In the genomic region with DNA sequence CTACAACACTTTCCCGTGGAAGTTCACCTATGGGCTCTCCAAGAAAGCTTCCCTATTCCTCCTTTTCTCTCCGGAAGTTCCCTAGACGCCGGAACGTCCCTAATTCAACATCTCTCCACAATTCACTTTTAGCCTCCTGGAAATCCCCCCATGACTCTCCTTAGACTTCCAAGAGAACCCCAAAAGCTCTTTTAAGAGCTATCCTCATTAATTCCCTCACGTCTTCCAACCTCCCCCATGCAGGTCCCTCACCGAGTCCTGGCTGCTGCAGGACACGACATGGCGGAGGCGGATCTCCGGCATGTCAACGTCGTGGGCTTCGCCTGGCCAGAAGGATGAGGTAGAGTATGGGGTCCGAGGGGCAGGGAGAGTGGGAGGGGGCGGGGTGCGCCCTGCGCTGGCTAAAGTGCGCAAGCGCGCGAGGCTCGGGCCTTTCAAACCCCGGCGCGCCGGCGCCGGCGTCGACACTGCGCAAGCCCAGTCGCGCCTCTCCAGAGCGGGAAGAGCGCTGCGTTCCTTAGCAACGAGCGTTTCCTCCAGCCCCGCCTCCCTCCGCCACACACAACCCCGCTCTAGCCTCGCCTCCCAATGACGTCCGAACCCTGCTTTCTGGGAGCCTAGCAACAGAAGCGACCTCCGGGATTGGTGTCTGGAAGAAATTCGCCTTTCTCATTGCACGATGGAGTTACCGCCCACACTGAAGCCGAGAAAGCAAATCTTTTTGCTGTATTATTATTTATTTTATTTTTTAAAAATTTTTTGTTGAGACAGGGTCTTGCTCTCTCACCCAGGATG, we compare ENCODE assay signal across 8 cellular contexts. TPM values are rescaled to one million over a fixed set of nuclear protein-coding genes. Genes with fewer than 3 reads are reported as not detected.
DNase-seq lines count a peak whose midpoint lies in the region; ATAC-seq and TF ChIP-seq lines count a peak whose summit lies in the region.

PINLYP (plus strand) TSS at position 646 of the 795 bp plus-strand sequence. CDS start 1,391 bp downstream, outside the sequence.
XRCC1 (minus strand) TSS at position 372 of the 795 bp plus-strand sequence; CDS start at position 303, 69 bp downstream.

- DNase-seq in HAP-1 (ENCODE audit: low spot score in 2 of 2) = peak; percentile 95 to 99
- DNase-seq in MM.1S = peak; percentile 99
- peak; percentile 82 for DNase-seq in SIG-M5 (lab: John Stamatoyannopoulos, UW)
- peak; percentile 93 for DNase-seq in activated gamma-delta T cell treated with anti-CD3 and anti-CD28 coated beads, Interleukin-2, amount 50 U/mL, for 16 hours (ENCODE audit: low read depth)
- peak; percentile 94 to 97 for DNase-seq in foreskin keratinocyte
- peak; percentile 99 for DNase-seq in neural progenitor cell (ENCODE audit: low spot score)
- peak; percentile 99 for DNase-seq in stromal cell of bone marrow (ENCODE audit: low read depth)

- peaks cover 16% of the 10 kb centered on the region for H3K36me3 Mint-ChIP-seq in neural progenitor cell

- peaks cover 2% of the 10 kb centered on the region for H3K9me3 Mint-ChIP-seq in neural progenitor cell

- peak; percentile 95 for ATAC-seq in foreskin keratinocyte

- peaks cover 46% of the 10 kb centered on the region for H3K4me1 Mint-ChIP-seq in neural progenitor cell

- H3K79me2 ChIP-seq in MM.1S (ENCODE audit: low read length) = peaks cover 16% of the 10 kb centered on the region
- peaks cover 51% of the 10 kb centered on the region for H3K79me2 ChIP-seq in neural progenitor cell (ENCODE audit: low read depth)

- H3K9ac ChIP-seq in ES-I3 (ENCODE audit: low read depth, low read length) (peak within 1 kb of the TSS; percentile 98), MM.1S (ENCODE audit: low read length) (peak within 1 kb of the TSS; percentile 97), neural progenitor cell (peak within 1 kb of the TSS; percentile 87)

- peak within 1 kb of the TSS; percentile 98 for H3K27ac Mint-ChIP-seq in neural progenitor cell

- H3K4me3 Mint-ChIP-seq in neural progenitor cell = peak within 1 kb of the TSS; percentile 94

- H3K4me3 ChIP-seq in HAP-1 = peak within 1 kb of the TSS; percentile 82
- H3K4me3 ChIP-seq in MM.1S (ENCODE audit: low read length) = peak within 1 kb of the TSS; percentile 100
- peak within 1 kb of the TSS; percentile 82 for H3K4me3 ChIP-seq in neural progenitor cell

- peaks cover 6% of the 10 kb centered on the region; the same call in 1 of the 2 replicates for H3K4me1 ChIP-seq in ES-I3 (ENCODE audit: insufficient read depth, low read length)
- H3K4me1 ChIP-seq in HAP-1 = peaks cover 4% of the 10 kb centered on the region
- peaks cover 4% of the 10 kb centered on the region; the same call in 1 of the 2 replicates for H3K4me1 ChIP-seq in MM.1S (ENCODE audit: low read length)
- H3K4me1 ChIP-seq in foreskin keratinocyte = no peaks in the 10 kb centered on the region
- H3K4me1 ChIP-seq in neural progenitor cell = peaks cover 9% of the 10 kb centered on the region

- H3K27me3 Mint-ChIP-seq in neural progenitor cell (ENCODE audit: insufficient read depth, low read depth) = no peaks in the 10 kb centered on the region

- peak within 1 kb of the TSS; percentile 53; the same call in 1 of the 2 replicates for H3K27ac ChIP-seq in MM.1S (ENCODE audit: low read length)
- peak within 1 kb of the TSS; percentile 90 for H3K27ac ChIP-seq in foreskin keratinocyte
- H3K27ac ChIP-seq in neural progenitor cell = peak within 1 kb of the TSS; percentile 30

- no peak for TF ChIP-seq CTCF in MM.1S (IDR thresholded peaks at IDR 0.05; ENCODE audit: low read length)
- TF ChIP-seq CTCF in foreskin keratinocyte (conservative IDR thresholded peaks at IDR 0.05) = no peak
- no peak for TF ChIP-seq CTCF in neural progenitor cell (IDR thresholded peaks at IDR 0.05)

- peak within 1 kb of the TSS; percentile 97 for H3K4me2 ChIP-seq in MM.1S (ENCODE audit: low read depth, low read length)
- peak within 1 kb of the TSS; percentile 82 for H3K4me2 ChIP-seq in neural progenitor cell

- no peaks in the 10 kb centered on the region for H4K20me1 ChIP-seq in MM.1S (ENCODE audit: insufficient read depth, low read length)
- no peaks in the 10 kb centered on the region for H4K20me1 ChIP-seq in neural progenitor cell (ENCODE audit: low read depth)

- H2AFZ ChIP-seq in MM.1S (ENCODE audit: low read length) (peak within 1 kb of the TSS; percentile 96), neural progenitor cell (replicated peaks) (peak within 1 kb of the TSS; percentile 59)

- H3K27me3 ChIP-seq in HAP-1 (ENCODE audit: low read depth) = peaks cover 4% of the 10 kb centered on the region; the same call in 1 of the 2 replicates
- peaks cover 19% of the 10 kb centered on the region; the same call in 1 of the 2 replicates for H3K27me3 ChIP-seq in MM.1S (replicated peaks; ENCODE audit: insufficient read depth, low read length)
- no peaks in the 10 kb centered on the region for H3K27me3 ChIP-seq in foreskin keratinocyte
- H3K27me3 ChIP-seq in neural progenitor cell = no peaks in the 10 kb centered on the region

- no peaks in the 10 kb centered on the region for H3K9me2 ChIP-seq in MM.1S (replicated peaks; ENCODE audit: insufficient read depth, low read length)

- in situ Hi-C loops in HAP-1 (cut with MboI; ENCODE audit: low sequenced_read_pairs) = no loop called here

- no peaks in the 10 kb centered on the region for H3F3A ChIP-seq in MM.1S (ENCODE audit: insufficient read depth, low read length)
- peaks cover 7% of the 10 kb centered on the region for H3F3A ChIP-seq in neural progenitor cell (ENCODE audit: low read depth)

- H3K9me3 ChIP-seq in ES-I3 (ENCODE audit: control insufficient read depth, insufficient read depth, low read length) (no peaks in the 10 kb centered on the region; the same call in 1 of the 2 replicates), HAP-1 (no peaks in the 10 kb centered on the region), MM.1S (replicated peaks; ENCODE audit: insufficient read depth, low read length) (no peaks in the 10 kb centered on the region), neural progenitor cell (ENCODE audit: low read depth) (no peaks in the 10 kb centered on the region)

- H3K36me3 ChIP-seq in ES-I3 (ENCODE audit: insufficient read depth, low read length) (no peaks in the 10 kb centered on the region; the same call in 1 of the 2 replicates), HAP-1 (replicated peaks) (no peaks in the 10 kb centered on the region), MM.1S (replicated peaks; ENCODE audit: insufficient read depth, low read length) (no peaks in the 10 kb centered on the region), neural progenitor cell (no peaks in the 10 kb centered on the region)

RNA-seq across cellular contexts. Expression of gene PINLYP, which starts in this region (rescaled TPM):
- total RNA-seq in foreskin keratinocyte (16.6 and 19.5 TPM in 2 replicates), neural progenitor cell (ENCODE audit: low replicate concordance) (4.0 and 8.6 TPM in 2 replicates)
- polyA plus RNA-seq in foreskin keratinocyte = 20.2 and 22.6 TPM in 2 replicates

RNA-seq across cellular contexts. Expression of gene XRCC1, which starts in this region (rescaled TPM):
- 28.8 and 31.1 TPM in 2 replicates for total RNA-seq in foreskin keratinocyte
- 34.4 and 35.8 TPM in 2 replicates for polyA plus RNA-seq in foreskin keratinocyte
- 33.8 and 88.8 TPM in 2 replicates for total RNA-seq in neural progenitor cell (ENCODE audit: low replicate concordance)

Comparison
In these comparisons a context has a peak if more than half of its experiments do, and no peak if none do; other contexts are left out.
1. Peak in every context shown above with its lines: DNase-seq, ATAC-seq, H3K4me3 ChIP-seq and H3K27ac ChIP-seq.
2. H3K27ac ChIP-seq: peak in every context shown above with its lines; median percentile 90 in foreskin keratinocyte; 53 in MM.1S; 30 in neural progenitor cell.